ENCODE assay signal across 2 cellular contexts in the genomic region with DNA sequence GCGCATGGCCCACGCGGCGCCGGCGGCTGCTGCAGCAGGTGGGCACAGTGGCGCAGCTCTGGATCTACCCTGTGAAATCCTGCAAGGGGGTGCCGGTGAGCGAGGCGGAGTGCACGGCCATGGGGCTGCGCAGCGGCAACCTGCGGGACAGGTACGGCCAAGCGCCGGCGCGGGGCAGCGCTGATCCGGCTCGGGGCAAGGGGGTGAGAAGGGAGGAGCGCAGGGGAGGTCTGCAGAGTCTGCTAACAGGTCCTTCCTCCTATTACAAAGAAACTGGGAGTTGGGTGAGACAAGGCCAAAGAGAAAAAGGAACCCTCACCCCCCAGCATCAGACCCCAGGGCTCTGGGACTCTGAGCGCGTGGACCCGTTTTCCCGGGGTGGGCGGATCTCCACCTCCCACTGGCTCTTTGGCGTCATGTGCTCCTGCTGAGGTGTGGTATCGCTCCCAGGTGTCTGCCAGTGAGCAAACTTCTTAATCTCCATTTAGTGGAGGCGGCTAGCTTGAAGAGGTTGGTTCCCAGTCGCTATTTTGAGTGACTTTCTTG.
A peak's percentile ranks its signal among the peaks of the same experiment; 100 is the strongest.
TF ChIP-seq lines count a peak whose summit lies in the region.

No MANE protein-coding gene starts in this region.

TF ChIP-seq in IMR-90, 13 proteins besides CTCF, POLR2A, EP300 and RAD21:
- TF ChIP-seq CEBPB (IDR thresholded peaks at IDR 0.05; ENCODE audit: low read depth, low read length) (no peak), CHD1 (IDR thresholded peaks at IDR 0.05; ENCODE audit: low read depth, low read length) (no peak), FOS (IDR thresholded peaks at IDR 0.05; ENCODE audit: low read depth, low read length) (no peak), SMC3 (IDR thresholded peaks at IDR 0.05; ENCODE audit: low read depth, low read length) (no peak), MAFK (IDR thresholded peaks at IDR 0.05; ENCODE audit: low read depth, low read length) (no peak), MAZ (IDR thresholded peaks at IDR 0.05; ENCODE audit: borderline replicate concordance, low read depth, low read length) (no peak), BHLHE40 (IDR thresholded peaks at IDR 0.05; ENCODE audit: low read depth, low read length) (no peak), NFE2L2 (IDR thresholded peaks at IDR 0.05; ENCODE audit: low read depth, low read length) (no peak), RFX5 (IDR thresholded peaks at IDR 0.05; ENCODE audit: low read depth, low read length) (no peak), RCOR1 (IDR thresholded peaks at IDR 0.05; ENCODE audit: insufficient replicate concordance, low read length) (no peak), MXI1 (IDR thresholded peaks at IDR 0.05; ENCODE audit: borderline replicate concordance, low read depth, low read length) (no peak)
- TF ChIP-seq, protein P1, sequence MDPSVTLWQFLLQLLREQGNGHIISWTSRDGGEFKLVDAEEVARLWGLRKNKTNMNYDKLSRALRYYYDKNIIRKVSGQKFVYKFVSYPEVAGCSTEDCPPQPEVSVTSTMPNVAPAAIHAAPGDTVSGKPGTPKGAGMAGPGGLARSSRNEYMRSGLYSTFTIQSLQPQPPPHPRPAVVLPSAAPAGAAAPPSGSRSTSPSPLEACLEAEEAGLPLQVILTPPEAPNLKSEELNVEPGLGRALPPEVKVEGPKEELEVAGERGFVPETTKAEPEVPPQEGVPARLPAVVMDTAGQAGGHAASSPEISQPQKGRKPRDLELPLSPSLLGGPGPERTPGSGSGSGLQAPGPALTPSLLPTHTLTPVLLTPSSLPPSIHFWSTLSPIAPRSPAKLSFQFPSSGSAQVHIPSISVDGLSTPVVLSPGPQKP (IDR thresholded peaks at IDR 0.05; ENCODE audit: borderline replicate concordance, low read depth, low read length): no peak
- TF ChIP-seq, protein P2, sequence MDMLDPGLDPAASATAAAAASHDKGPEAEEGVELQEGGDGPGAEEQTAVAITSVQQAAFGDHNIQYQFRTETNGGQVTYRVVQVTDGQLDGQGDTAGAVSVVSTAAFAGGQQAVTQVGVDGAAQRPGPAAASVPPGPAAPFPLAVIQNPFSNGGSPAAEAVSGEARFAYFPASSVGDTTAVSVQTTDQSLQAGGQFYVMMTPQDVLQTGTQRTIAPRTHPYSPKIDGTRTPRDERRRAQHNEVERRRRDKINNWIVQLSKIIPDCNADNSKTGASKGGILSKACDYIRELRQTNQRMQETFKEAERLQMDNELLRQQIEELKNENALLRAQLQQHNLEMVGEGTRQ (IDR thresholded peaks at IDR 0.05; ENCODE audit: low read depth, low read length): no peak

TF ChIP-seq in WTC11, 78 proteins besides CTCF, POLR2A, EP300 and RAD21:
- 0 out of 2 replicates have a peak, but pooled peaks have one; percentile 38 for TF ChIP-seq CREM (CRISPR knock-in tag; IDR thresholded peaks at IDR 0.05)
- TF ChIP-seq, protein P2 (CRISPR knock-in tag; IDR thresholded peaks at IDR 0.05): peak; percentile 79
- TF ChIP-seq, protein P3, sequence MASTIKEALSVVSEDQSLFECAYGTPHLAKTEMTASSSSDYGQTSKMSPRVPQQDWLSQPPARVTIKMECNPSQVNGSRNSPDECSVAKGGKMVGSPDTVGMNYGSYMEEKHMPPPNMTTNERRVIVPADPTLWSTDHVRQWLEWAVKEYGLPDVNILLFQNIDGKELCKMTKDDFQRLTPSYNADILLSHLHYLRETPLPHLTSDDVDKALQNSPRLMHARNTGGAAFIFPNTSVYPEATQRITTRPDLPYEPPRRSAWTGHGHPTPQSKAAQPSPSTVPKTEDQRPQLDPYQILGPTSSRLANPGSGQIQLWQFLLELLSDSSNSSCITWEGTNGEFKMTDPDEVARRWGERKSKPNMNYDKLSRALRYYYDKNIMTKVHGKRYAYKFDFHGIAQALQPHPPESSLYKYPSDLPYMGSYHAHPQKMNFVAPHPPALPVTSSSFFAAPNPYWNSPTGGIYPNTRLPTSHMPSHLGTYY (CRISPR knock-in tag; IDR thresholded peaks at IDR 0.05): no peak
- TF ChIP-seq JAZF1 (CRISPR knock-in tag; IDR thresholded peaks at IDR 0.05): no peak
- TF ChIP-seq NR3C1 (CRISPR knock-in tag; conservative IDR thresholded peaks at IDR 0.05; ENCODE audit: low read depth): no peak
- TF ChIP-seq ESRRA (CRISPR knock-in tag; IDR thresholded peaks at IDR 0.05; ENCODE audit: borderline replicate concordance): peak; percentile 17; the same call in 1 of the 2 replicates
- TF ChIP-seq, protein P4, sequence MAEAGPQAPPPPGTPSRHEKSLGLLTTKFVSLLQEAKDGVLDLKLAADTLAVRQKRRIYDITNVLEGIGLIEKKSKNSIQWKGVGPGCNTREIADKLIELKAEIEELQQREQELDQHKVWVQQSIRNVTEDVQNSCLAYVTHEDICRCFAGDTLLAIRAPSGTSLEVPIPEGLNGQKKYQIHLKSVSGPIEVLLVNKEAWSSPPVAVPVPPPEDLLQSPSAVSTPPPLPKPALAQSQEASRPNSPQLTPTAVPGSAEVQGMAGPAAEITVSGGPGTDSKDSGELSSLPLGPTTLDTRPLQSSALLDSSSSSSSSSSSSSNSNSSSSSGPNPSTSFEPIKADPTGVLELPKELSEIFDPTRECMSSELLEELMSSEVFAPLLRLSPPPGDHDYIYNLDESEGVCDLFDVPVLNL (CRISPR knock-in tag; IDR thresholded peaks at IDR 0.05; ENCODE audit: borderline replicate concordance, low read depth): no peak
- TF ChIP-seq, protein P5, sequence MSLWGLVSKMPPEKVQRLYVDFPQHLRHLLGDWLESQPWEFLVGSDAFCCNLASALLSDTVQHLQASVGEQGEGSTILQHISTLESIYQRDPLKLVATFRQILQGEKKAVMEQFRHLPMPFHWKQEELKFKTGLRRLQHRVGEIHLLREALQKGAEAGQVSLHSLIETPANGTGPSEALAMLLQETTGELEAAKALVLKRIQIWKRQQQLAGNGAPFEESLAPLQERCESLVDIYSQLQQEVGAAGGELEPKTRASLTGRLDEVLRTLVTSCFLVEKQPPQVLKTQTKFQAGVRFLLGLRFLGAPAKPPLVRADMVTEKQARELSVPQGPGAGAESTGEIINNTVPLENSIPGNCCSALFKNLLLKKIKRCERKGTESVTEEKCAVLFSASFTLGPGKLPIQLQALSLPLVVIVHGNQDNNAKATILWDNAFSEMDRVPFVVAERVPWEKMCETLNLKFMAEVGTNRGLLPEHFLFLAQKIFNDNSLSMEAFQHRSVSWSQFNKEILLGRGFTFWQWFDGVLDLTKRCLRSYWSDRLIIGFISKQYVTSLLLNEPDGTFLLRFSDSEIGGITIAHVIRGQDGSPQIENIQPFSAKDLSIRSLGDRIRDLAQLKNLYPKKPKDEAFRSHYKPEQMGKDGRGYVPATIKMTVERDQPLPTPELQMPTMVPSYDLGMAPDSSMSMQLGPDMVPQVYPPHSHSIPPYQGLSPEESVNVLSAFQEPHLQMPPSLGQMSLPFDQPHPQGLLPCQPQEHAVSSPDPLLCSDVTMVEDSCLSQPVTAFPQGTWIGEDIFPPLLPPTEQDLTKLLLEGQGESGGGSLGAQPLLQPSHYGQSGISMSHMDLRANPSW (CRISPR knock-in tag; conservative IDR thresholded peaks at IDR 0.05; ENCODE audit: low read depth): no peak
- no peak for TF ChIP-seq NFE2L1 (CRISPR knock-in tag; IDR thresholded peaks at IDR 0.05)
- peak; percentile 63 for TF ChIP-seq FOXP1 (CRISPR knock-in tag; IDR thresholded peaks at IDR 0.05; ENCODE audit: borderline replicate concordance)
- TF ChIP-seq, protein P6, sequence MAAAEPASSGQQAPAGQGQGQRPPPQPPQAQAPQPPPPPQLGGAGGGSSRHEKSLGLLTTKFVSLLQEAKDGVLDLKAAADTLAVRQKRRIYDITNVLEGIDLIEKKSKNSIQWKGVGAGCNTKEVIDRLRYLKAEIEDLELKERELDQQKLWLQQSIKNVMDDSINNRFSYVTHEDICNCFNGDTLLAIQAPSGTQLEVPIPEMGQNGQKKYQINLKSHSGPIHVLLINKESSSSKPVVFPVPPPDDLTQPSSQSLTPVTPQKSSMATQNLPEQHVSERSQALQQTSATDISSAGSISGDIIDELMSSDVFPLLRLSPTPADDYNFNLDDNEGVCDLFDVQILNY (CRISPR knock-in tag; IDR thresholded peaks at IDR 0.05): peak; percentile 23
- TF ChIP-seq, protein P7, sequence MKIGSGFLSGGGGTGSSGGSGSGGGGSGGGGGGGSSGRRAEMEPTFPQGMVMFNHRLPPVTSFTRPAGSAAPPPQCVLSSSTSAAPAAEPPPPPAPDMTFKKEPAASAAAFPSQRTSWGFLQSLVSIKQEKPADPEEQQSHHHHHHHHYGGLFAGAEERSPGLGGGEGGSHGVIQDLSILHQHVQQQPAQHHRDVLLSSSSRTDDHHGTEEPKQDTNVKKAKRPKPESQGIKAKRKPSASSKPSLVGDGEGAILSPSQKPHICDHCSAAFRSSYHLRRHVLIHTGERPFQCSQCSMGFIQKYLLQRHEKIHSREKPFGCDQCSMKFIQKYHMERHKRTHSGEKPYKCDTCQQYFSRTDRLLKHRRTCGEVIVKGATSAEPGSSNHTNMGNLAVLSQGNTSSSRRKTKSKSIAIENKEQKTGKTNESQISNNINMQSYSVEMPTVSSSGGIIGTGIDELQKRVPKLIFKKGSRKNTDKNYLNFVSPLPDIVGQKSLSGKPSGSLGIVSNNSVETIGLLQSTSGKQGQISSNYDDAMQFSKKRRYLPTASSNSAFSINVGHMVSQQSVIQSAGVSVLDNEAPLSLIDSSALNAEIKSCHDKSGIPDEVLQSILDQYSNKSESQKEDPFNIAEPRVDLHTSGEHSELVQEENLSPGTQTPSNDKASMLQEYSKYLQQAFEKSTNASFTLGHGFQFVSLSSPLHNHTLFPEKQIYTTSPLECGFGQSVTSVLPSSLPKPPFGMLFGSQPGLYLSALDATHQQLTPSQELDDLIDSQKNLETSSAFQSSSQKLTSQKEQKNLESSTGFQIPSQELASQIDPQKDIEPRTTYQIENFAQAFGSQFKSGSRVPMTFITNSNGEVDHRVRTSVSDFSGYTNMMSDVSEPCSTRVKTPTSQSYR (CRISPR knock-in tag; IDR thresholded peaks at IDR 0.05): no peak
- TF ChIP-seq, protein P8, sequence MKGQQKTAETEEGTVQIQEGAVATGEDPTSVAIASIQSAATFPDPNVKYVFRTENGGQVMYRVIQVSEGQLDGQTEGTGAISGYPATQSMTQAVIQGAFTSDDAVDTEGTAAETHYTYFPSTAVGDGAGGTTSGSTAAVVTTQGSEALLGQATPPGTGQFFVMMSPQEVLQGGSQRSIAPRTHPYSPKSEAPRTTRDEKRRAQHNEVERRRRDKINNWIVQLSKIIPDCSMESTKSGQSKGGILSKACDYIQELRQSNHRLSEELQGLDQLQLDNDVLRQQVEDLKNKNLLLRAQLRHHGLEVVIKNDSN (CRISPR knock-in tag; IDR thresholded peaks at IDR 0.05): peak; percentile 84
- no peak for TF ChIP-seq ZNF121 (CRISPR knock-in tag; IDR thresholded peaks at IDR 0.05)
